10 cellular contexts compared by ENCODE assay signal in genomic region chr17:45241315-45242011, GRCh38. TPM values are rescaled to one million over a fixed set of nuclear protein-coding genes. Genes with fewer than 3 reads are reported as not detected.
DNase-seq lines count a peak whose midpoint lies in the region; ATAC-seq and TF ChIP-seq lines count a peak whose summit lies in the region.
"Had no signal": no experiment of that assay in that cellular context is flagged by ENCODE, and none has a peak within 500 bp of the region (broad histone marks: within the 10 kb centered on the region; RNA-seq: fewer than 3 reads in every experiment).

No MANE protein-coding gene starts in this region.

- TF ChIP-seq CTCF in heart right ventricle (IDR thresholded peaks at IDR 0.05) (no peak), progenitor cell of endocrine pancreas (IDR thresholded peaks at IDR 0.05; ENCODE audit: unreplicated experiment) (no peak), lower leg skin (IDR thresholded peaks at IDR 0.05) (no peak)

- H3K4me3 Mint-ChIP-seq in progenitor cell of endocrine pancreas (ENCODE audit: low read depth): peak overlapping the region; percentile 72
- H3K4me3 Mint-ChIP-seq: activated T-helper 1 cell treated with anti-CD3 and anti-CD28 coated beads, Interleukin-12 subunit alpha, Interleukin-12 subunit beta, Interleukin-2, Interleukin-4 antibody, amounts not matched to agents 30 ng/mL and 10 ng/mL and 1 ng/mL, durations not matched to agents 14 hours and 24 hours and 36 hours had no signal

- H3K36me3 ChIP-seq in HUES48 (ENCODE audit: control insufficient read depth, insufficient read depth, low read length): no peaks in the 10 kb centered on the region
- peaks cover 0 to 98% (median 0%) of the 10 kb centered on the region in 9 donors for H3K36me3 ChIP-seq in heart right ventricle

- no peak overlapping the region for H3K27ac Mint-ChIP-seq in progenitor cell of endocrine pancreas
- H3K27ac Mint-ChIP-seq: activated T-helper 1 cell treated with anti-CD3 and anti-CD28 coated beads, Interleukin-12 subunit alpha, Interleukin-12 subunit beta, Interleukin-2, Interleukin-4 antibody, amounts not matched to agents 30 ng/mL and 10 ng/mL and 1 ng/mL, durations not matched to agents 14 hours and 24 hours and 36 hours had no signal

- TF ChIP-seq POLR2A in lower leg skin (IDR thresholded peaks at IDR 0.05): no peak

- H3K9me3 ChIP-seq in HUES48 (ENCODE audit: control insufficient read depth, insufficient read depth, low read length): no peaks in the 10 kb centered on the region
- H3K9me3 ChIP-seq in heart right ventricle: no peaks in the 10 kb centered on the region

- intact Hi-C loops in heart right ventricle (cut with DNase I): no loop called here
- intact Hi-C loops in lower leg skin (cut with DNase I; ENCODE audit: low total_unique reads): no loop called here

- H3K9me3 Mint-ChIP-seq in progenitor cell of endocrine pancreas (ENCODE audit: low read depth): no peaks in the 10 kb centered on the region
- H3K9me3 Mint-ChIP-seq: activated T-helper 1 cell treated with anti-CD3 and anti-CD28 coated beads, Interleukin-12 subunit alpha, Interleukin-12 subunit beta, Interleukin-2, Interleukin-4 antibody, amounts not matched to agents 30 ng/mL and 10 ng/mL and 1 ng/mL, durations not matched to agents 14 hours and 24 hours and 36 hours had no signal

- H3K4me1 Mint-ChIP-seq in progenitor cell of endocrine pancreas (ENCODE audit: low read depth): peaks cover 6% of the 10 kb centered on the region

- H3K4me1 ChIP-seq in HUES48 (ENCODE audit: control insufficient read depth, insufficient read depth, low read length) (peaks cover 8% of the 10 kb centered on the region), heart right ventricle (peaks cover 0 to 14% (median 10%) of the 10 kb centered on the region in 9 donors)

- DNase-seq in SK-N-DZ (ENCODE audit: low spot score): peak; percentile 49
- DNase-seq in heart right ventricle: no peak
- peak; percentile 44 for DNase-seq in progenitor cell of endocrine pancreas (ENCODE audit: low spot score, unreplicated experiment)
- no peak for DNase-seq in inferior parietal cortex (ENCODE audit: extremely low spot score)
- no peak for DNase-seq in lower leg skin (ENCODE audit: low spot score in 2 of 2)
- no peak for DNase-seq in Kasumi-1 (lab: John Stamatoyannopoulos, UW)
- DNase-seq: OCI-M1 had no signal

- ATAC-seq in heart right ventricle (peak in 3 of 8 donors; percentile 5 to 39 (median 31)), HG03469 (IDR thresholded peaks at IDR 0.05; ENCODE audit: unreplicated experiment) (no peak)

- peak overlapping the region; percentile 68 for H3K4me3 ChIP-seq in HUES48 (ENCODE audit: low read depth, low read length)
- peak overlapping the region in 8 of 10 donors; percentile 22 to 46 (median 37) for H3K4me3 ChIP-seq in heart right ventricle
- H3K4me3 ChIP-seq in lower leg skin (ENCODE audit: low read depth, poor library complexity, severe bottlenecking): no peak overlapping the region

- no peak overlapping the region for H3K27ac ChIP-seq in HUES48 (ENCODE audit: low read depth, low read length)
- no peak overlapping the region for H3K27ac ChIP-seq in heart right ventricle

- peaks cover 30% of the 10 kb centered on the region for H3K27me3 ChIP-seq in HUES48 (ENCODE audit: control insufficient read depth, insufficient read depth, low read length)
- H3K27me3 ChIP-seq in heart right ventricle: no peaks in the 10 kb centered on the region

- H3K9ac ChIP-seq in HUES48 (ENCODE audit: low read depth, low read length): no peak overlapping the region

- H3K27me3 Mint-ChIP-seq in progenitor cell of endocrine pancreas: peaks cover 46% of the 10 kb centered on the region

- H3K36me3 Mint-ChIP-seq in progenitor cell of endocrine pancreas (ENCODE audit: insufficient read depth): no peaks in the 10 kb centered on the region

- WGBS in heart right ventricle, 2 donors: 19 to 43% methylated on average over 43 to 60 of the region's 60 CpGs
- WGBS in lower leg skin, 2 donors: 47 to 63% methylated on average over 19 to 50 of the region's 60 CpGs

RNA-seq across cellular contexts. Expression of gene FMNL1, which starts 19.8 kb away (rescaled TPM):
- 1.7 and 1.9 TPM in 2 replicates for polyA plus RNA-seq in SK-N-DZ (2014; cell fraction: cytosol; rRNA removed)
- polyA plus RNA-seq in SK-N-DZ (2014; cell fraction: nucleus; rRNA removed): 3.2 and 6.7 TPM in 2 replicates
- 10 to 100 TPM in 5 of 10 donors, 1 to 10 TPM in 5; 6.3 to 28.7 (median 9.8) TPM for total RNA-seq in heart right ventricle
- 10 to 100 TPM in 1 of 2 donors, 1 to 10 TPM in 1; 5.3 to 11.1 TPM for polyA plus RNA-seq in heart right ventricle
- total RNA-seq in progenitor cell of endocrine pancreas: 3.2 and 3.3 TPM in 2 replicates
- total RNA-seq in lower leg skin: 10 to 100 TPM in 1 of 4 donors, 1 to 10 TPM in 3; 8.3 to 13.6 (median 8.8) TPM

RNA-seq across cellular contexts. Expression of gene SPATA32, which starts 20.4 kb away (rescaled TPM):
- not detected in 2 replicates for polyA plus RNA-seq in SK-N-DZ (2014; cell fraction: cytosol; rRNA removed)
- polyA plus RNA-seq in SK-N-DZ (2014; cell fraction: nucleus; rRNA removed): not detected in 2 replicates
- total RNA-seq in heart right ventricle: under 1 TPM in 2 of 10 donors, not detected in 8; 0.13 to 0.16 TPM
- polyA plus RNA-seq in heart right ventricle: not detected
- total RNA-seq in progenitor cell of endocrine pancreas: 0.24 TPM in 1 of 2 replicates, not detected in the other
- total RNA-seq in lower leg skin: not detected

Comparison
In these comparisons a context has a peak if more than half of its experiments do, and no peak if none do; other contexts are left out.
1. DNase-seq: peak in SK-N-DZ (single experiment) and progenitor cell of endocrine pancreas (single experiment); none in heart right ventricle (0 of 2), inferior parietal cortex (single experiment), lower leg skin (0 of 2) and Kasumi-1 (0 of 2).